Comparison of ENCODE assay signal across 9 cellular contexts in the genomic region with DNA sequence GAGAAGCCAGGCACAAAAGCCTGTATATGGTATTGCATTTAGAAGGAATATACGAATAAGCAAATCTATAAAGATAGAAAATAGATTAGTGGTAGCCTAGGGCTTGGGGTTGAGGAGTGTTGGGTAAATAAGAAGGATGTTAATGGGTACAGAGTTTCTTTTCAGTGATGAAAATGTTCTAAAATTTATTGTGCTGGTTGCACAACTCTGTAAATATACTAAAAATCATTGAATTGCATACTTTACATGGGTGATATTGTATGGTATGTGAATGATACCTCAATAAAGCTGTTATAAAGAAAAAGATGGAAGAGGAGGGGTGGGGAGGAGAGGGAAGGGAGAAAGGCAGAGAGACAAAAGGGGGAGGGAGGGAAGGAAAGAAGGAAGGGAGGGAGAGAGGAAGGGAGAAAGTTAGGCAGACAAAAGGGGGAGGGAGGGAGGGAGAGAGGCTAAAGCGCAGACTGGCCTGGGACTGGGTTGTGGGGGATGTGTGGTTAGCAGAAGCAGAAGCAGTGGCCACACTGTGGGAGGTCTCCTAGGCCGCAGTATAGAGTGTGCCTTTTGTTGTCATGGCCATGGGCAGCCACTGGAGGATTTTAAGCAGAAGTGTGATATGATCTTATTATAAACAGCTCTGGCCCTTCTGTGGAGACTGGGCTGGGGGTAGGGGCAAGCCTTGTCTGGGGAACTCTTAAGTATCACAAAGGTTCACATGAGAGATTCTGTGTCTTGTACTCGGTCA.
DNase-seq lines count a peak whose midpoint lies in the region; ATAC-seq and TF ChIP-seq lines count a peak whose summit lies in the region.
"Had no signal": no experiment of that assay in that cellular context is flagged by ENCODE, and none has a peak within 500 bp of the region (broad histone marks: within the 10 kb centered on the region; RNA-seq: fewer than 3 reads in every experiment).

No MANE protein-coding gene starts in this region.

- H3K4me2 ChIP-seq in fibroblast of lung (ENCODE audit: extremely low read depth, insufficient read depth, low read length) = no peak overlapping the region

- no peaks in the 10 kb centered on the region for H3K27me3 ChIP-seq in fibroblast of lung (ENCODE audit: control insufficient read depth, insufficient read depth, low read length)

- H3K9me3 Mint-ChIP-seq in progenitor cell of endocrine pancreas (ENCODE audit: low read depth) = no peaks in the 10 kb centered on the region

- no peaks in the 10 kb centered on the region for H3K36me3 ChIP-seq in fibroblast of lung (ENCODE audit: control insufficient read depth, insufficient read depth, low read length)
- H3K36me3 ChIP-seq: tibial artery had no signal

- no peak overlapping the region for H2AFZ ChIP-seq in fibroblast of lung (ENCODE audit: low read length)

- no peak overlapping the region for H3K4me3 ChIP-seq in fibroblast of lung (replicated peaks in 1 of 4; ENCODE audit: control extremely low read depth in 1 of 4, insufficient read depth in 1 of 4, low read depth in 3 of 4, low read length in 4 of 4)
- H3K4me3 ChIP-seq: tibial artery had no signal

- no peaks in the 10 kb centered on the region for H3K4me1 ChIP-seq in fibroblast of lung (ENCODE audit: control insufficient read depth, extremely low read depth, insufficient read depth, low read length)
- H3K4me1 ChIP-seq: tibial artery had no signal

- no peaks in the 10 kb centered on the region for H3K4me1 Mint-ChIP-seq in progenitor cell of endocrine pancreas (ENCODE audit: low read depth)

- no peak overlapping the region for H3K4me3 Mint-ChIP-seq in progenitor cell of endocrine pancreas (ENCODE audit: low read depth)

- no peak overlapping the region for H3K27ac Mint-ChIP-seq in progenitor cell of endocrine pancreas

- ATAC-seq in GM21447 (IDR thresholded peaks at IDR 0.05; ENCODE audit: unreplicated experiment) (peak; percentile 78), HG03571 (IDR thresholded peaks at IDR 0.05; ENCODE audit: unreplicated experiment) (peak; percentile 72)

- no peaks in the 10 kb centered on the region for H3K79me2 ChIP-seq in fibroblast of lung (ENCODE audit: control insufficient read depth, insufficient read depth, low read length)

- H3K27me3 Mint-ChIP-seq in progenitor cell of endocrine pancreas = no peaks in the 10 kb centered on the region

- TF ChIP-seq CTCF in fibroblast of lung (conservative IDR thresholded peaks at IDR 0.05 in 1 of 2, IDR thresholded peaks at IDR 0.05 in 1 of 2; ENCODE audit: low read depth in 1 of 2, low read length in 2 of 2) = no peak
- TF ChIP-seq CTCF in progenitor cell of endocrine pancreas (IDR thresholded peaks at IDR 0.05; ENCODE audit: unreplicated experiment) = no peak

- no peak overlapping the region for H3K9ac ChIP-seq in fibroblast of lung (ENCODE audit: insufficient read depth, low read length)

- DNase-seq in GF-D8 (lab: John Stamatoyannopoulos, UW) (peak; percentile 57), fibroblast of lung (ENCODE audit: low read depth in 2 of 2) (peak; percentile 7 to 26), progenitor cell of endocrine pancreas (ENCODE audit: low spot score, unreplicated experiment) (no peak), activated gamma-delta T cell treated with Interleukin-2 at 50 U/mL for 16 hours (no peak), HuH-7 (ENCODE audit: low spot score) (no peak)
- DNase-seq in stimulated activated CD4-positive, alpha-beta T cell treated with anti-CD3 and anti-CD28 coated beads, Interleukin-2, amount 100 ng/mL, for 48 hours = no peak

- H3K27ac ChIP-seq in fibroblast of lung (ENCODE audit: insufficient read depth, low read length) = no peak overlapping the region
- H3K27ac ChIP-seq: tibial artery had no signal

- no peaks in the 10 kb centered on the region for H4K20me1 ChIP-seq in fibroblast of lung (ENCODE audit: control insufficient read depth, extremely low read depth, insufficient read depth, low read length)

- H3K36me3 Mint-ChIP-seq in progenitor cell of endocrine pancreas (ENCODE audit: insufficient read depth) = no peaks in the 10 kb centered on the region

- H3K9me3 ChIP-seq in fibroblast of lung (ENCODE audit: control insufficient read depth, insufficient read depth, low read depth, low read length) = no peaks in the 10 kb centered on the region
- H3K9me3 ChIP-seq: tibial artery had no signal

Comparison
In these comparisons a context has a peak if more than half of its experiments do, and no peak if none do; other contexts are left out.
1. DNase-seq: peak in GF-D8 (single experiment) and fibroblast of lung (2 of 2); none in stimulated activated CD4-positive, alpha-beta T cell treated with anti-CD3 and anti-CD28 coated beads, Interleukin-2, amount 100 ng/mL, for 48 hours (0 of 2), progenitor cell of endocrine pancreas (single experiment), activated gamma-delta T cell treated with Interleukin-2 at 50 U/mL for 16 hours (single experiment) and HuH-7 (single experiment).